In genomic region chr3:23918331-23918730, GRCh38 we compare ENCODE assay signal across 8 cellular contexts. TPM values are rescaled to one million over a fixed set of nuclear protein-coding genes. Genes with fewer than 3 reads are reported as not detected.
DNase-seq lines count a peak whose midpoint lies in the region; ATAC-seq and TF ChIP-seq lines count a peak whose summit lies in the region.
"Not testable (repeated sequence)": the region's sequence is repeated elsewhere in the genome, so short reads cannot be mapped to it uniquely, and the experiment has no call there.

No MANE protein-coding gene starts in this region.

- H3K4me3 ChIP-seq in WERI-Rb-1 (ENCODE audit: low read depth, low read length): peak overlapping the region; percentile 57
- peak overlapping the region; percentile 98 for H3K4me3 ChIP-seq in astrocyte of the spinal cord (ENCODE audit: low read depth, low read length)
- peak overlapping the region; percentile 27 to 97 for H3K4me3 ChIP-seq in esophagus (ENCODE audit: low read depth in 1 of 2, low read length in 2 of 2)
- H3K4me3 ChIP-seq in left lung: peak overlapping the region; percentile 63 to 86
- H3K4me3 ChIP-seq in neutrophil (ENCODE audit: low read depth in 1 of 2, low read length in 1 of 2): peak overlapping the region in 1 of 2 experiments; percentile 88
- peak overlapping the region; percentile 86 for H3K4me3 ChIP-seq in suprapubic skin

- DNase-seq in CD14-positive monocyte (ENCODE audit: low spot score); WERI-Rb-1; astrocyte of the spinal cord (ENCODE audit: low read depth, low spot score); left lung; suprapubic skin (ENCODE audit: low spot score in 2 of 2): not testable (repeated sequence)

- 11 to 15% methylated on average over 12 of the region's 12 CpGs for WGBS in esophagus, 2 donors
- 26% methylated on average over 12 of the region's 12 CpGs for WGBS in suprapubic skin

- TF ChIP-seq POLR2A in suprapubic skin (IDR thresholded peaks at IDR 0.05): not testable (repeated sequence)

- peaks cover 36 to 40% of the 10 kb centered on the region in 2 donors for H3K36me3 Mint-ChIP-seq in CD14-positive monocyte
- not testable (repeated sequence) for H3K36me3 Mint-ChIP-seq in IgD-negative memory B cell

- in situ Hi-C loops in astrocyte of the spinal cord (cut with HindIII; ENCODE audit: low sequenced_read_pairs): not testable (repeated sequence)

- not testable (repeated sequence) for H3K9me3 Mint-ChIP-seq in CD14-positive monocyte, IgD-negative memory B cell

- not testable (repeated sequence) for H3K27me3 ChIP-seq in WERI-Rb-1 (ENCODE audit: insufficient read depth, low read depth, severe bottlenecking); esophagus (ENCODE audit: control insufficient read depth in 1 of 2, insufficient read depth in 2 of 2, low read length in 2 of 2); left lung; neutrophil; suprapubic skin

- not testable (repeated sequence) for H3K4me1 ChIP-seq in esophagus (ENCODE audit: control insufficient read depth in 2 of 2, insufficient read depth in 2 of 2, low read length in 1 of 2)
- peaks cover 14 to 42% of the 10 kb centered on the region in 2 donors for H3K4me1 ChIP-seq in left lung
- peaks cover 29 to 34% of the 10 kb centered on the region in 2 experiments for H3K4me1 ChIP-seq in neutrophil (ENCODE audit: control insufficient read depth in 1 of 2, insufficient read depth in 1 of 2, low read depth in 1 of 2, low read length in 1 of 2)
- peaks cover 35% of the 10 kb centered on the region for H3K4me1 ChIP-seq in suprapubic skin

- not testable (repeated sequence) for TF ChIP-seq EP300 in suprapubic skin (IDR thresholded peaks at IDR 0.05)

- H3K36me3 ChIP-seq in WERI-Rb-1 (peaks cover 51% of the 10 kb centered on the region), left lung (peaks cover 0 to 51% of the 10 kb centered on the region in 2 donors), neutrophil (peaks cover 21% of the 10 kb centered on the region), suprapubic skin (peaks cover 42% of the 10 kb centered on the region)
- not testable (repeated sequence) for H3K36me3 ChIP-seq in esophagus (ENCODE audit: control insufficient read depth in 2 of 2, insufficient read depth in 2 of 2, low read length in 1 of 2)

- not testable (repeated sequence) for ATAC-seq in left lung

- H3K4me3 Mint-ChIP-seq in CD14-positive monocyte (peak overlapping the region; percentile 96 to 97), IgD-negative memory B cell (peak overlapping the region; percentile 99)

- TF ChIP-seq CTCF in CD14-positive monocyte (IDR thresholded peaks at IDR 0.05); WERI-Rb-1 (IDR thresholded peaks at IDR 0.05; ENCODE audit: low read depth, low read length); astrocyte of the spinal cord (IDR thresholded peaks at IDR 0.05; ENCODE audit: low read depth, low read length); left lung (IDR thresholded peaks at IDR 0.05); neutrophil (IDR thresholded peaks at IDR 0.05); suprapubic skin (IDR thresholded peaks at IDR 0.05): not testable (repeated sequence)

- H3K27me3 Mint-ChIP-seq in CD14-positive monocyte (ENCODE audit: low read depth in 3 of 3): peaks cover 8 to 11% (median 10%) of the 10 kb centered on the region in 3 donors
- not testable (repeated sequence) for H3K27me3 Mint-ChIP-seq in IgD-negative memory B cell

- intact Hi-C loops in CD14-positive monocyte (cut with micrococcal nuclease): loop anchor here in 1 of 2 donors (10.0 kb wide), 1 partner anchor 46 kb away; no protein-coding TSS in a partner anchor
- intact Hi-C loops in left lung (cut with DNase I): not testable (repeated sequence)

- H3K27ac ChIP-seq in WERI-Rb-1; esophagus (ENCODE audit: low read depth in 2 of 2, low read length in 1 of 2): not testable (repeated sequence)
- H3K27ac ChIP-seq in left lung: peak overlapping the region in 1 of 2 donors; percentile 94
- peak overlapping the region; percentile 81 for H3K27ac ChIP-seq in neutrophil
- H3K27ac ChIP-seq in suprapubic skin: peak overlapping the region; percentile 95

- not testable (repeated sequence) for H3K9me3 ChIP-seq in WERI-Rb-1 (ENCODE audit: severe bottlenecking); esophagus (ENCODE audit: control insufficient read depth in 2 of 2, insufficient read depth in 1 of 2, low read depth in 1 of 2, low read length in 1 of 2); left lung; neutrophil; suprapubic skin

- H3K27ac Mint-ChIP-seq in CD14-positive monocyte (peak overlapping the region in 6 of 7 donors; percentile 41 to 97 (median 94)), IgD-negative memory B cell (peak overlapping the region; percentile 99)

- H3K4me1 Mint-ChIP-seq in CD14-positive monocyte (peaks cover 43% of the 10 kb centered on the region), IgD-negative memory B cell (peaks cover 25 to 51% (median 39%) of the 10 kb centered on the region in 3 donors)

RNA-seq across cellular contexts. Expression of gene RPL15, which starts 1.4 kb away (rescaled TPM):
- 1,000 to 10,000 TPM; 2,781 to 3,161 TPM for polyA plus RNA-seq in CD14-positive monocyte
- polyA plus RNA-seq in IgD-negative memory B cell: 4,864 TPM
- polyA plus RNA-seq in esophagus: 1,000 to 10,000 TPM; 2,505 to 3,173 TPM
- total RNA-seq in left lung: 1,000 to 10,000 TPM; 1,425 to 1,431 TPM
- 1,000 to 10,000 TPM; 1,650 to 2,624 (median 2,399) TPM for total RNA-seq in suprapubic skin

RNA-seq across cellular contexts. Expression of gene NKIRAS1, which starts 1.5 kb away (rescaled TPM):
- 1 to 10 TPM; 1.9 to 2.0 TPM for polyA plus RNA-seq in CD14-positive monocyte
- 2.8 TPM for polyA plus RNA-seq in IgD-negative memory B cell
- polyA plus RNA-seq in esophagus: 1 to 10 TPM; 4.9 to 5.4 TPM
- 1 to 10 TPM; 8.8 to 9.6 TPM for total RNA-seq in left lung
- total RNA-seq in suprapubic skin: 1 to 10 TPM; 6.7 to 9.5 (median 9.0) TPM

RNA-seq across cellular contexts. Expression of gene NR1D2, which starts 26.8 kb away (rescaled TPM):
- polyA plus RNA-seq in CD14-positive monocyte: 1 to 10 TPM; 4.1 to 5.4 TPM
- 27.3 TPM for polyA plus RNA-seq in IgD-negative memory B cell
- polyA plus RNA-seq in esophagus: 1 to 10 TPM; 8.6 to 9.3 TPM
- total RNA-seq in left lung: 10 to 100 TPM; 18.8 to 40.0 TPM
- total RNA-seq in suprapubic skin: 10 to 100 TPM; 24.4 to 44.1 (median 39.1) TPM
